9 cellular contexts compared by ENCODE assay signal in genomic region chr2:121075006-121075545, GRCh38.
DNase-seq lines count a peak whose midpoint lies in the region; FAIRE-seq and TF ChIP-seq lines count a peak whose summit lies in the region.
"Had no signal": no experiment of that assay in that cellular context is flagged by ENCODE, and none has a peak within 500 bp of the region (broad histone marks: within the 10 kb centered on the region; RNA-seq: fewer than 3 reads in every experiment).

No MANE protein-coding gene starts in this region.

- no peak for TF ChIP-seq CTCF in osteoblast (IDR thresholded peaks at IDR 0.05; ENCODE audit: extremely low read depth, low read depth, low read length)
- no peak for TF ChIP-seq CTCF in GM20000 (IDR thresholded peaks at IDR 0.05; ENCODE audit: extremely low read depth, missing control alignments)

- peak overlapping the region; percentile 80 for H3K27ac ChIP-seq in osteoblast (ENCODE audit: low read depth, low read length)
- H3K27ac ChIP-seq: 22Rv1 had no signal

- peak; percentile 82 for FAIRE-seq in endometrium (lab: Jason Lieb, UNC)

- H3K4me3 ChIP-seq in osteoblast (ENCODE audit: insufficient read depth, low read length): peak overlapping the region; percentile 57

- H3K4me1 ChIP-seq in osteoblast (ENCODE audit: insufficient read depth, low read length): peaks cover 11% of the 10 kb centered on the region

- no peaks in the 10 kb centered on the region for H3K9me3 ChIP-seq in osteoblast (ENCODE audit: low read depth, low read length)

- DNase-seq in DMS153 (lab: John Stamatoyannopoulos, UW) (peak; percentile 26), DMS153 treated with DMSO at 0.1 percent for 48 hours (lab: John Stamatoyannopoulos, UW; ENCODE audit: unreplicated experiment) (no peak), HUDEP-2 (lab: John Stamatoyannopoulos, UW; ENCODE audit: unreplicated experiment in 76 of 76) (peak in 69 of 76 experiments; percentile 7 to 92 (median 53)), RKO (ENCODE audit: low spot score) (peak; percentile 98), osteoblast (ENCODE audit: insufficient read length, low spot score, missing footprints) (peak; percentile 98), GM20000 (ENCODE audit: low spot score) (no peak), cardiac septum (ENCODE audit: low spot score) (no peak)

- intact Hi-C loops in cardiac septum (cut with DNase I): loop anchor here (10.0 kb wide), 1 partner anchor 730 kb away; the partner anchor contains the start of gene INHBB

- peak overlapping the region; percentile 50 for H2AFZ ChIP-seq in osteoblast (ENCODE audit: low read length)

- H3K79me2 ChIP-seq in osteoblast (ENCODE audit: insufficient read depth, low read length): no peaks in the 10 kb centered on the region

- peak overlapping the region; percentile 91 for H3K4me2 ChIP-seq in osteoblast (ENCODE audit: insufficient read depth, low read length)

- H4K20me1 ChIP-seq in osteoblast (ENCODE audit: insufficient read depth, low read length): no peaks in the 10 kb centered on the region

- no peaks in the 10 kb centered on the region for H3K36me3 ChIP-seq in osteoblast (ENCODE audit: insufficient read depth, low read length)

- H3K27me3 ChIP-seq in osteoblast (ENCODE audit: insufficient read depth, low read length): no peaks in the 10 kb centered on the region

Comparison
In these comparisons a context has a peak if more than half of its experiments do, and no peak if none do; other contexts are left out.
1. DNase-seq: peak in DMS153 (single experiment), HUDEP-2 (69 of 76), RKO (single experiment) and osteoblast (single experiment); none in DMS153 treated with DMSO at 0.1 percent for 48 hours (single experiment), GM20000 (single experiment) and cardiac septum (single experiment).